Comparison of ENCODE assay signal across 21 cellular contexts in genomic region chr1:42908046-42908445, GRCh38. TPM values are rescaled to one million over a fixed set of nuclear protein-coding genes. Genes with fewer than 3 reads are reported as not detected.
A peak's percentile ranks its signal among the peaks of the same experiment; 100 is the strongest.
DNase-seq lines count a peak whose midpoint lies in the region; ATAC-seq, FAIRE-seq and TF ChIP-seq lines count a peak whose summit lies in the region.
"Had no signal": no experiment of that assay in that cellular context is flagged by ENCODE, and none has a peak within 500 bp of the region (broad histone marks: within the 10 kb centered on the region; RNA-seq: fewer than 3 reads in every experiment).

No MANE protein-coding gene starts in this region.

- no peak for TF ChIP-seq EP300 in A549 (IDR thresholded peaks at IDR 0.05)

- no peaks in the 10 kb centered on the region for H4K20me1 ChIP-seq in Karpas-422 (ENCODE audit: insufficient read depth, low read depth, low read length)
- H4K20me1 ChIP-seq: BLaER1 treated with 17β-estradiol and CSF1 and Interleukin-3, amounts not matched to agents 10 nM and 100 nM had no signal

- no peak for ATAC-seq in A549
- ATAC-seq in mucosa of descending colon, result peak; percentile 93
- ATAC-seq: CD8-positive, alpha-beta T cell had no signal

- H3K36me3 ChIP-seq in Karpas-422 (ENCODE audit: insufficient read depth, low read length), result no peaks in the 10 kb centered on the region
- no peaks in the 10 kb centered on the region for H3K36me3 ChIP-seq in mucosa of descending colon (ENCODE audit: low read depth)
- H3K36me3 ChIP-seq: BLaER1 treated with 17β-estradiol and CSF1 and Interleukin-3, amounts not matched to agents 10 nM and 100 nM had no signal

- H3K79me2 ChIP-seq in Karpas-422 (ENCODE audit: low read length), result no peaks in the 10 kb centered on the region

- CTCF ChIA-PET in A549 (lab: Yijun Ruan, JAX), result no interaction called here

- intact Hi-C loops in mucosa of descending colon (cut with DNase I, micrococcal nuclease), result no loop called here

- H3K4me2 ChIP-seq in A549 (no peak overlapping the region), Karpas-422 (ENCODE audit: low read depth, low read length, poor library complexity, severe bottlenecking) (no peak overlapping the region)
- H3K4me2 ChIP-seq: BLaER1 treated with 17β-estradiol and CSF1 and Interleukin-3, amounts not matched to agents 10 nM and 100 nM had no signal

- no peak overlapping the region for H3K27ac ChIP-seq in A549
- H3K27ac ChIP-seq in Karpas-422 (ENCODE audit: low read length), result no peak overlapping the region
- H3K27ac ChIP-seq: BLaER1 treated with 17β-estradiol and CSF1 and Interleukin-3, amounts not matched to agents 10 nM and 100 nM; C4-2B had no signal

- H3K4me3 ChIP-seq in A549 (no peak overlapping the region), Karpas-422 (ENCODE audit: low read length) (no peak overlapping the region), mucosa of descending colon (no peak overlapping the region)
- H3K4me3 ChIP-seq: BLaER1 treated with 17β-estradiol and CSF1 and Interleukin-3, amounts not matched to agents 10 nM and 100 nM had no signal

- H3K9me2 ChIP-seq in Karpas-422 (replicated peaks; ENCODE audit: insufficient read depth, low read length), result no peaks in the 10 kb centered on the region

- no peak overlapping the region for H3K9ac ChIP-seq in Karpas-422 (ENCODE audit: low read length)
- H3K9ac ChIP-seq: BLaER1 treated with 17β-estradiol and CSF1 and Interleukin-3, amounts not matched to agents 10 nM and 100 nM had no signal

- H3K4me1 ChIP-seq in A549 (no peaks in the 10 kb centered on the region), Karpas-422 (ENCODE audit: low read length) (no peaks in the 10 kb centered on the region), mucosa of descending colon (ENCODE audit: low read depth) (no peaks in the 10 kb centered on the region)
- H3K4me1 ChIP-seq: BLaER1 treated with 17β-estradiol and CSF1 and Interleukin-3, amounts not matched to agents 10 nM and 100 nM; Caco-2 had no signal

- no peak for FAIRE-seq in A549 (lab: Jason Lieb, UNC)
- FAIRE-seq: A204.1, D721Med, G401.6, GM12891, GM19239 had no signal

- TF ChIP-seq CTCF in A549 (IDR thresholded peaks at IDR 0.05), result no peak
- no peak for TF ChIP-seq CTCF in mucosa of descending colon (IDR thresholded peaks at IDR 0.05)

- H2AFZ ChIP-seq in Karpas-422 (ENCODE audit: low read length), result no peak overlapping the region

- TF ChIP-seq RAD21 in A549 (conservative IDR thresholded peaks at IDR 0.05 in 1 of 2, IDR thresholded peaks at IDR 0.05 in 1 of 2), result no peak

- DNase-seq in A549 (ENCODE audit: low read depth in 1 of 2, low spot score in 1 of 2) (no peak), Karpas-422 (peak; percentile 24), mucosa of descending colon (no peak), HCEC 1CT (no peak), ecto neural progenitor cell (ENCODE audit: low spot score) (no peak)
- no peak for DNase-seq in activated naive CD4-positive, alpha-beta T cell treated with Interleukin-2 at 50 U/mL for 16 hours
- DNase-seq: 8988T; AML-193; Caco-2; Calu3; CD4-positive, alpha-beta T cell; CD8-positive, alpha-beta T cell; DMS79 treated with DMSO at 0.1 percent for 48 hours; GF-D8 had no signal

- H3K27me3 ChIP-seq in Karpas-422 (ENCODE audit: low read length), result no peaks in the 10 kb centered on the region
- H3K27me3 ChIP-seq: BLaER1 treated with 17β-estradiol and CSF1 and Interleukin-3, amounts not matched to agents 10 nM and 100 nM had no signal

- H3K9me3 ChIP-seq in A549 (no peaks in the 10 kb centered on the region), Karpas-422 (ENCODE audit: low read length) (no peaks in the 10 kb centered on the region), mucosa of descending colon (no peaks in the 10 kb centered on the region)
- H3K9me3 ChIP-seq: BLaER1 treated with 17β-estradiol and CSF1 and Interleukin-3, amounts not matched to agents 10 nM and 100 nM; Caco-2 had no signal

- TF ChIP-seq POLR2A in A549 (IDR thresholded peaks at IDR 0.05; ENCODE audit: low read length), result no peak

- POLR2A ChIA-PET in A549 (lab: Yijun Ruan, JAX), result no interaction called here

- 81% methylated on average over 3 of the region's 3 CpGs for WGBS in A549 (ENCODE audit: missing lambda C conversion rate)

TF ChIP-seq in A549, 52 proteins besides CTCF, POLR2A, EP300 and RAD21:
- TF ChIP-seq REST (IDR thresholded peaks at IDR 0.05) (no peak), POLR2AphosphoS2 (conservative IDR thresholded peaks at IDR 0.05; ENCODE audit: low read length) (0 out of 2 replicates have a peak, but pooled peaks have one; percentile 11)

RNA-seq across cellular contexts. Expression of gene SLC2A1, which starts 50.6 kb away (rescaled TPM):
- 106 and 107 TPM in 2 replicates for polyA plus RNA-seq in A549 (2011; rRNA removed)
- 118 and 141 TPM in 2 replicates for polyA plus RNA-seq in A549 (2012; cell fraction: cytosol; rRNA removed)
- polyA plus RNA-seq in A549 (2012; cell fraction: nucleus; rRNA removed), result 397 and 557 TPM in 2 replicates
- polyA plus RNA-seq in A549 (2017; fragmentation: RNase III; extraction: RNeasy Plus Mini Kit Qiagen cat#74134 plus additional on column Dnase treatment), result 103 to 137 TPM (median 124 TPM) in 3 replicates
- 122 and 160 TPM in 2 replicates for polyA minus RNA-seq in A549 (2011; rRNA and poly(A)+ RNA removed)
- 72.2 and 83.8 TPM in 2 replicates for total RNA-seq in Karpas-422 (2014; rRNA removed; shearing (Covaris generic); ENCODE audit: low replicate concordance)
- total RNA-seq in mucosa of descending colon, result 10 to 100 TPM; 36.0 to 81.2 (median 74.3) TPM
